ENCODE assay signal across 7 cellular contexts in the genomic region with DNA sequence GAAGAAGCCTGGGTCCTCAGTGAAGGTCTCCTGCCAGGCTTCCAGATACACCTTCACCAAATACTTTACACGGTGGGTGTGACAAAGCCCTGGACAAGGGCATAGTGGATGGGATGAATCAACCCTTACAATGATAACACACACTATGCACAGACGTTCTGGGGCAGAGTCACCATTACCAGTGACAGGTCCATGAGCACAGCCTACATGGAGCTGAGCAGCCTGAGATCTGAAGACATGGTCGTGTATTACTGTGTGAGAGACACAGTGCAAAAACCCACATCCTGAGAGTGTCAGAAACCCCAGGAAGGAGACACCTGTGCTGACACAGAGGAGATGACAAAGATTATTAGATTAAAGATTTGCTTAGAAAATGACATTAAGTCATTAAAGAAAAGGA.
DNase-seq lines count a peak whose midpoint lies in the region; ATAC-seq and TF ChIP-seq lines count a peak whose summit lies in the region.
"Not testable (repeated sequence)": the region's sequence is repeated elsewhere in the genome, so short reads cannot be mapped to it uniquely, and the experiment has no call there.

No MANE protein-coding gene starts in this region.

- H3K36me3 ChIP-seq in CD8-positive, alpha-beta T cell (ENCODE audit: insufficient read depth, low read length): not testable (repeated sequence)

- H3K4me3 Mint-ChIP-seq in CD8-positive, alpha-beta T cell; activated T-cell treated with anti-CD3 and anti-CD28 coated beads, Interleukin-2, amount 50 U/mL, for 4 hours; natural killer cell: not testable (repeated sequence)

- peak overlapping the region; percentile 41 for H3K27ac Mint-ChIP-seq in CD8-positive, alpha-beta T cell
- H3K27ac Mint-ChIP-seq in natural killer cell: not testable (repeated sequence)

- H3K9me3 Mint-ChIP-seq in CD8-positive, alpha-beta T cell; activated T-cell treated with anti-CD3 and anti-CD28 coated beads, Interleukin-2, amount 50 U/mL, for 4 hours; natural killer cell: not testable (repeated sequence)

- not testable (repeated sequence) for H3K4me3 ChIP-seq in CD8-positive, alpha-beta T cell (ENCODE audit: low read depth, low read length)

- intact Hi-C loops in CD8-positive, alpha-beta T cell (cut with DNase I, micrococcal nuclease); natural killer cell (cut with micrococcal nuclease): not testable (repeated sequence)

- H3K27ac ChIP-seq in CD8-positive, alpha-beta T cell (ENCODE audit: low read depth, low read length): not testable (repeated sequence)

- not testable (repeated sequence) for H3K27me3 ChIP-seq in CD8-positive, alpha-beta T cell (ENCODE audit: insufficient read depth, low read length)

- H3K27me3 Mint-ChIP-seq in CD8-positive, alpha-beta T cell (ENCODE audit: low read depth); activated T-cell treated with anti-CD3 and anti-CD28 coated beads, Interleukin-2, amount 50 U/mL, for 4 hours (ENCODE audit: low read depth); natural killer cell (ENCODE audit: low read depth in 2 of 2): not testable (repeated sequence)

- POLR2A ChIA-PET in CD8-positive, alpha-beta T cell (lab: Charles Lee): not testable (repeated sequence)

- not testable (repeated sequence) for H3K4me1 ChIP-seq in CD8-positive, alpha-beta T cell (ENCODE audit: insufficient read depth, low read length)

- TF ChIP-seq CTCF in CD8-positive, alpha-beta T cell (IDR thresholded peaks at IDR 0.05); natural killer cell (IDR thresholded peaks at IDR 0.05): not testable (repeated sequence)

- H3K4me1 Mint-ChIP-seq in CD8-positive, alpha-beta T cell (ENCODE audit: low read depth); activated T-cell treated with anti-CD3 and anti-CD28 coated beads, Interleukin-2, amount 50 U/mL, for 4 hours (ENCODE audit: low read depth); natural killer cell: not testable (repeated sequence)

- CTCF ChIA-PET in CD8-positive, alpha-beta T cell (lab: Charles Lee): not testable (repeated sequence)

- H3K9me3 ChIP-seq in CD8-positive, alpha-beta T cell (ENCODE audit: low read length): not testable (repeated sequence)

- DNase-seq in CD8-positive, alpha-beta T cell: peak in 4 of 7 experiments; percentile 8 to 56 (median 26)
- peak; percentile 7 for DNase-seq in T-helper 9 cell
- peak; percentile 11 to 35 for DNase-seq in activated CD4-positive, alpha-beta T cell treated with anti-CD3 and anti-CD28 coated beads, Interleukin-2, amount 50 U/mL, for 4 hours
- peak; percentile 17 for DNase-seq in activated T-cell treated with anti-CD3 and anti-CD28 coated beads, Interleukin-2, amount 50 U/mL, for 4 hours
- peak; percentile 5 for DNase-seq in activated gamma-delta T cell treated with anti-CD3 and anti-CD28 coated beads, Interleukin-2, amount 50 U/mL, for 16 hours (ENCODE audit: low read depth)
- DNase-seq in central memory CD4-positive, alpha-beta T cell: peak; percentile 49
- DNase-seq in natural killer cell: not testable (repeated sequence)

- peak; percentile 86 for ATAC-seq in CD8-positive, alpha-beta T cell
- ATAC-seq in activated T-cell treated with anti-CD3 and anti-CD28 coated beads, Interleukin-2, amount 50 U/mL, for 4 hours: peak; percentile 69 to 70
- peak in 2 of 3 donors; percentile 25 to 42 for ATAC-seq in natural killer cell

- not testable (repeated sequence) for H3K36me3 Mint-ChIP-seq in CD8-positive, alpha-beta T cell; activated T-cell treated with anti-CD3 and anti-CD28 coated beads, Interleukin-2, amount 50 U/mL, for 4 hours (ENCODE audit: insufficient read depth); natural killer cell

Comparison
In these comparisons a context has a peak if more than half of its experiments do, and no peak if none do; other contexts are left out.
1. ATAC-seq: peak in every context shown above with its lines; median percentile 86 in CD8-positive, alpha-beta T cell; 70 in activated T-cell treated with anti-CD3 and anti-CD28 coated beads, Interleukin-2, amount 50 U/mL, for 4 hours; 34 in natural killer cell.